8 cellular contexts compared by ENCODE assay signal in the genomic region with DNA sequence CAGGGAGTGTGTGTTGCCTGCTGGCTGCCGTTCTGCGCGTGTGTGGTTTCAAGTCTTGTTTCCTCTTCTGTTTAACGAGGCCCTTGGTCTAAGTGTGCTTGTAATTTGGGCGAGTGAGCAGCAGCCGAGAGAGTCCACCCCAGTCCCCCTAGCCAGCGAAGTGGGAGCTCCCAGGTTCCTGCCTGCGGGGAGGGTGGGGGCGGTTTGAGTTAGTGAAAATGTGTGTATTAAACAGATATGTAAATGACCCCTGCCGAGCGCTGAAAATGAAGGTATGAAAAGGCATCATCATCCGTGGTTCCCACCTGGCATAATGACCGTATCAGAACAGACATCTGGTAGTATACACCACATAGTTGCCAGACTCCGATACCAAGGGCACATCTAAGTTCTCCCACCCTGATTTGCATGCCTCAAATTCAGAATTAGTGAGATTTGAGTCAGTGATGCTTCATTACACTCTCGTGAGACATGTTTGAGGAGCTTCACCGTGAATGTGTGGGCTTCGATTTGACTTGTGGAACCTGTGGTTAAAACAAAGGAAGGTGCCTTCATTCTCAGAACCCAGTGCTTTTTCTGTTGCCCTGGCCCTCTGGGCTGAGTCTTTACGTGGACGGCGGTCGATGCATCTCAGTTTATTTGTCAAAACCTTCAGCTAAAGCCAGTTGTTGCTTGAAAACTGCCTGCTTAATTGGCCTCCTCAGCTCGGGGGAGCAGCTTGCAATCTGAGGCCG.
DNase-seq lines count a peak whose midpoint lies in the region; ATAC-seq and TF ChIP-seq lines count a peak whose summit lies in the region.

No MANE protein-coding gene starts in this region.

- no peaks in the 10 kb centered on the region for H3K27me3 Mint-ChIP-seq in CD4-positive, alpha-beta T cell

- H3K27ac Mint-ChIP-seq in CD4-positive, alpha-beta T cell = peak overlapping the region; percentile 42

- H3K4me3 Mint-ChIP-seq in CD4-positive, alpha-beta T cell = peak overlapping the region; percentile 80

- TF ChIP-seq POLR2A in testis (IDR thresholded peaks at IDR 0.05) = no peak

- H3K9me3 ChIP-seq in CD4-positive, alpha-beta T cell (ENCODE audit: control insufficient read depth, low read length) = no peaks in the 10 kb centered on the region
- H3K9me3 ChIP-seq in testis = no peaks in the 10 kb centered on the region

- peak in 1 of 10 experiments; percentile 7 for DNase-seq in CD4-positive, alpha-beta T cell
- DNase-seq in GM20000 (ENCODE audit: low spot score) (peak; percentile 91), testis (no peak), NCI-H2171 treated with DMSO at 0.1 percent for 48 hours (lab: John Stamatoyannopoulos, UW) (no peak), mucosa of gallbladder (ENCODE audit: low spot score) (no peak)
- DNase-seq in activated effector memory CD4-positive, alpha-beta T cell treated with Interleukin-2 at 50 U/mL for 16 hours = peak; percentile 26
- peak; percentile 60 to 77 (median 73) for DNase-seq in stimulated activated CD4-positive, alpha-beta T cell treated with anti-CD3 and anti-CD28 coated beads, TNF-alpha, amount 100 ng/mL, for 24 hours (ENCODE audit: low read depth in 3 of 3)

- H3K4me3 ChIP-seq in testis = no peak overlapping the region

- H3K4me1 ChIP-seq in testis = peaks cover 5% of the 10 kb centered on the region

- ATAC-seq in CD4-positive, alpha-beta T cell (ENCODE audit: poor library complexity) = peak; percentile 48
- ATAC-seq in HG03520 (IDR thresholded peaks at IDR 0.05; ENCODE audit: unreplicated experiment) = peak; percentile 77

- 87 to 88% methylated on average over 23 of the region's 23 CpGs for WGBS in testis, 2 donors

- no peaks in the 10 kb centered on the region for H3K27me3 ChIP-seq in CD4-positive, alpha-beta T cell (ENCODE audit: control insufficient read depth, insufficient read depth, low read length)
- no peaks in the 10 kb centered on the region for H3K27me3 ChIP-seq in testis

- POLR2A ChIA-PET in CD4-positive, alpha-beta T cell (lab: Charles Lee) = interaction anchor here (0.7 kb wide), 1 partner anchor 15 kb away, joined by 6 read pairs; no protein-coding TSS in a partner anchor

- CTCF ChIA-PET in CD4-positive, alpha-beta T cell (lab: Charles Lee) = interaction anchor here (1.1 to 1.2 kb wide), 2 partner anchors 22 to 302 kb away, joined by 3 to 5 read pairs; no protein-coding TSS in a partner anchor

- H3K36me3 ChIP-seq in testis (ENCODE audit: low read depth, missing control alignments) = no peaks in the 10 kb centered on the region

- H3K9me3 Mint-ChIP-seq in CD4-positive, alpha-beta T cell = no peaks in the 10 kb centered on the region

- no peak for TF ChIP-seq CTCF in CD4-positive, alpha-beta T cell (IDR thresholded peaks at IDR 0.05)
- TF ChIP-seq CTCF in GM20000 (IDR thresholded peaks at IDR 0.05; ENCODE audit: extremely low read depth, missing control alignments) = no peak
- no peak for TF ChIP-seq CTCF in testis (IDR thresholded peaks at IDR 0.05)

- H3K4me1 Mint-ChIP-seq in CD4-positive, alpha-beta T cell (ENCODE audit: low read depth) = peaks cover 43% of the 10 kb centered on the region

- intact Hi-C loops in CD4-positive, alpha-beta T cell (cut with DNase I, micrococcal nuclease) = no loop called here
- intact Hi-C loops in testis (cut with DNase I; ENCODE audit: low total_unique reads) = no loop called here

- H3K27ac ChIP-seq in CD4-positive, alpha-beta T cell (ENCODE audit: low read depth, low read length) = no peak overlapping the region
- H3K27ac ChIP-seq in testis = no peak overlapping the region

- peaks cover 28% of the 10 kb centered on the region for H3K36me3 Mint-ChIP-seq in CD4-positive, alpha-beta T cell (ENCODE audit: low read depth)

Comparison
In these comparisons a context has a peak if more than half of its experiments do, and no peak if none do; other contexts are left out.
1. DNase-seq: peak in GM20000 (single experiment), activated effector memory CD4-positive, alpha-beta T cell treated with Interleukin-2 at 50 U/mL for 16 hours (single experiment) and stimulated activated CD4-positive, alpha-beta T cell treated with anti-CD3 and anti-CD28 coated beads, TNF-alpha, amount 100 ng/mL, for 24 hours (3 of 3); none in testis (single experiment), NCI-H2171 treated with DMSO at 0.1 percent for 48 hours (single experiment) and mucosa of gallbladder (single experiment).